In genomic region chr2:46001741-46002506, GRCh38 we compare ENCODE assay signal across 17 cellular contexts.
DNase-seq lines count a peak whose midpoint lies in the region; ATAC-seq and TF ChIP-seq lines count a peak whose summit lies in the region.
"Had no signal": no experiment of that assay in that cellular context is flagged by ENCODE, and none has a peak within 500 bp of the region (broad histone marks: within the 10 kb centered on the region; RNA-seq: fewer than 3 reads in every experiment).

No MANE protein-coding gene starts in this region.

- intact Hi-C loops in mucosa of descending colon (cut with DNase I, micrococcal nuclease) = no loop called here
- intact Hi-C loops in activated naive CD4-positive, alpha-beta T cell treated with anti-CD3 and anti-CD28 coated beads for 36 hours (cut with micrococcal nuclease) = no loop called here
- intact Hi-C loops in posterior vena cava (cut with DNase I) = loop anchor here in 1 of 2 donors (10.0 kb wide), 1 partner anchor 293 kb away; the partner anchor contains the start of gene EPAS1

- H3K4me3 ChIP-seq in SJSA1 = no peak overlapping the region
- no peak overlapping the region for H3K4me3 ChIP-seq in gastroesophageal sphincter
- no peak overlapping the region for H3K4me3 ChIP-seq in mucosa of descending colon
- H3K4me3 ChIP-seq: BLaER1 treated with 17β-estradiol and CSF1 and Interleukin-3, amounts not matched to agents 10 nM and 100 nM had no signal

- no peaks in the 10 kb centered on the region for H3K27me3 Mint-ChIP-seq in type B pancreatic cell
- no peaks in the 10 kb centered on the region for H3K27me3 Mint-ChIP-seq in activated naive CD4-positive, alpha-beta T cell treated with anti-CD3 and anti-CD28 coated beads for 36 hours (ENCODE audit: low read depth)
- H3K27me3 Mint-ChIP-seq: activated CD4-positive, alpha-beta T cell treated with anti-CD3 and anti-CD28 coated beads, Interleukin-2, amount 10 ng/mL, durations not matched to agents 7 days and 5 days; activated T-helper 17 cell treated with anti-CD3 and anti-CD28 coated beads, Interleukin-2, amount 50 U/mL, for 72 hours had no signal

- DNase-seq in SJSA1 (ENCODE audit: low read depth in 1 of 2, low spot score in 2 of 2) (peak; percentile 5 to 28), mucosa of descending colon (no peak), type B pancreatic cell (ENCODE audit: extremely low spot score, unreplicated experiment) (no peak), posterior vena cava (ENCODE audit: low spot score) (no peak), SKM-1 treated with dmso at 0.1 percent for 144 hours (lab: John Stamatoyannopoulos, UW; ENCODE audit: unreplicated experiment) (no peak)
- DNase-seq in activated naive CD4-positive, alpha-beta T cell treated with anti-CD3 and anti-CD28 coated beads for 36 hours = no peak
- DNase-seq: activated CD4-positive, alpha-beta T cell treated with anti-CD3 and anti-CD28 coated beads, Interleukin-2, amount 10 ng/mL, durations not matched to agents 7 days and 5 days; stimulated activated CD4-positive, alpha-beta T cell treated with anti-CD3 and anti-CD28 coated beads, Interleukin-15, amount 100 ng/mL, for 24 hours; stimulated activated CD8-positive, alpha-beta memory T cell treated with anti-CD3 and anti-CD28 coated beads, Interleukin-4, amount 100 ng/mL, for 48 hours had no signal

- TF ChIP-seq EP300 in gastroesophageal sphincter (IDR thresholded peaks at IDR 0.05) = no peak

- WGBS in gastroesophageal sphincter (ENCODE audit: low coverage in 1 of 2), 2 donors = 43 to 50% methylated on average over 7 to 8 of the region's 8 CpGs

- H3K36me3 Mint-ChIP-seq in type B pancreatic cell = peaks cover 14% of the 10 kb centered on the region
- peaks cover 7% of the 10 kb centered on the region for H3K36me3 Mint-ChIP-seq in activated naive CD4-positive, alpha-beta T cell treated with anti-CD3 and anti-CD28 coated beads for 36 hours (ENCODE audit: low read depth)

- H3K4me1 ChIP-seq in SJSA1 (replicated peaks) (peaks cover 14% of the 10 kb centered on the region), gastroesophageal sphincter (peaks cover 2 to 28% (median 18%) of the 10 kb centered on the region in 3 donors), mucosa of descending colon (ENCODE audit: low read depth) (no peaks in the 10 kb centered on the region)

- peaks cover 8% of the 10 kb centered on the region for H3K4me1 Mint-ChIP-seq in type B pancreatic cell (ENCODE audit: unreplicated experiment)
- no peaks in the 10 kb centered on the region for H3K4me1 Mint-ChIP-seq in activated naive CD4-positive, alpha-beta T cell treated with anti-CD3 and anti-CD28 coated beads for 36 hours (ENCODE audit: low read depth)
- H3K4me1 Mint-ChIP-seq: activated CD4-positive, alpha-beta T cell treated with anti-CD3 and anti-CD28 coated beads, Interleukin-2, amount 10 ng/mL, durations not matched to agents 7 days and 5 days; activated T-helper 17 cell treated with anti-CD3 and anti-CD28 coated beads, Interleukin-2, amount 50 U/mL, for 72 hours had no signal

- no peak for TF ChIP-seq CTCF in gastroesophageal sphincter (IDR thresholded peaks at IDR 0.05)
- TF ChIP-seq CTCF in mucosa of descending colon (IDR thresholded peaks at IDR 0.05) = no peak
- TF ChIP-seq CTCF in type B pancreatic cell (conservative IDR thresholded peaks at IDR 0.05) = no peak

- H3K27ac ChIP-seq in SJSA1 (peak overlapping the region; percentile 22; the same call in 1 of the 2 replicates), gastroesophageal sphincter (peak overlapping the region; percentile 45 to 69 (median 64))
- H3K27ac ChIP-seq: BLaER1 treated with 17β-estradiol and CSF1 and Interleukin-3, amounts not matched to agents 10 nM and 100 nM; epithelial cell of prostate had no signal

- peaks cover 10% of the 10 kb centered on the region for H3K9me3 Mint-ChIP-seq in type B pancreatic cell
- no peaks in the 10 kb centered on the region for H3K9me3 Mint-ChIP-seq in activated naive CD4-positive, alpha-beta T cell treated with anti-CD3 and anti-CD28 coated beads for 36 hours
- H3K9me3 Mint-ChIP-seq: activated CD4-positive, alpha-beta T cell treated with anti-CD3 and anti-CD28 coated beads, Interleukin-2, amount 10 ng/mL, durations not matched to agents 7 days and 5 days; activated T-helper 17 cell treated with anti-CD3 and anti-CD28 coated beads, Interleukin-2, amount 50 U/mL, for 72 hours; natural killer cell treated with Interleukin-12 subunit alpha and Interleukin-12 subunit beta and Interleukin-15 and Interleukin-18, amount 100 ng/mL, for 72 hours; T-helper 1 cell treated with Interleukin-12 subunit alpha and Interleukin-12 subunit beta and Interleukin-4 antibody, amounts not matched to agents 30 μg/mL and 1 μg/mL, for 36 hours had no signal

- H3K27me3 ChIP-seq in SJSA1 (replicated peaks) (no peaks in the 10 kb centered on the region), gastroesophageal sphincter (no peaks in the 10 kb centered on the region)
- H3K27me3 ChIP-seq: BLaER1 treated with 17β-estradiol and CSF1 and Interleukin-3, amounts not matched to agents 10 nM and 100 nM had no signal

- TF ChIP-seq POLR2A in gastroesophageal sphincter (IDR thresholded peaks at IDR 0.05) = no peak

- no peaks in the 10 kb centered on the region for H3K9me3 ChIP-seq in SJSA1 (replicated peaks)
- H3K9me3 ChIP-seq in gastroesophageal sphincter = no peaks in the 10 kb centered on the region
- no peaks in the 10 kb centered on the region for H3K9me3 ChIP-seq in mucosa of descending colon
- H3K9me3 ChIP-seq: BLaER1 treated with 17β-estradiol and CSF1 and Interleukin-3, amounts not matched to agents 10 nM and 100 nM had no signal

- H3K27ac Mint-ChIP-seq in type B pancreatic cell = peak overlapping the region; percentile 79
- no peak overlapping the region for H3K27ac Mint-ChIP-seq in activated naive CD4-positive, alpha-beta T cell treated with anti-CD3 and anti-CD28 coated beads for 36 hours
- H3K27ac Mint-ChIP-seq: activated CD4-positive, alpha-beta T cell treated with anti-CD3 and anti-CD28 coated beads, Interleukin-2, amount 10 ng/mL, durations not matched to agents 7 days and 5 days; activated T-helper 17 cell treated with anti-CD3 and anti-CD28 coated beads, Interleukin-2, amount 50 U/mL, for 72 hours; natural killer cell treated with Interleukin-12 subunit alpha and Interleukin-12 subunit beta and Interleukin-15 and Interleukin-18, amount 100 ng/mL, for 72 hours; T-helper 1 cell treated with Interleukin-12 subunit alpha and Interleukin-12 subunit beta and Interleukin-4 antibody, amounts not matched to agents 30 μg/mL and 1 μg/mL, for 36 hours had no signal

- peak overlapping the region; percentile 54 for H3K4me3 Mint-ChIP-seq in type B pancreatic cell
- no peak overlapping the region for H3K4me3 Mint-ChIP-seq in activated naive CD4-positive, alpha-beta T cell treated with anti-CD3 and anti-CD28 coated beads for 36 hours
- H3K4me3 Mint-ChIP-seq: activated CD4-positive, alpha-beta T cell treated with anti-CD3 and anti-CD28 coated beads, Interleukin-2, amount 10 ng/mL, durations not matched to agents 7 days and 5 days; activated T-helper 17 cell treated with anti-CD3 and anti-CD28 coated beads, Interleukin-2, amount 50 U/mL, for 72 hours; natural killer cell treated with Interleukin-12 subunit alpha and Interleukin-12 subunit beta and Interleukin-15 and Interleukin-18, amount 100 ng/mL, for 72 hours; T-helper 1 cell treated with Interleukin-12 subunit alpha and Interleukin-12 subunit beta and Interleukin-4 antibody, amounts not matched to agents 30 μg/mL and 1 μg/mL, for 36 hours had no signal

- CTCF ChIA-PET in activated naive CD4-positive, alpha-beta T cell treated with anti-CD3 and anti-CD28 coated beads for 36 hours (lab: Charles Lee) = interaction anchor here (1.4 kb wide), 1 partner anchor 9 kb away, joined by 5 read pairs; no protein-coding TSS in a partner anchor

- H3K36me3 ChIP-seq in SJSA1 = no peaks in the 10 kb centered on the region
- H3K36me3 ChIP-seq in gastroesophageal sphincter = peaks cover 0 to 37% of the 10 kb centered on the region in 2 donors
- H3K36me3 ChIP-seq in mucosa of descending colon (ENCODE audit: low read depth) = no peaks in the 10 kb centered on the region

- peak; percentile 58 for ATAC-seq in gastroesophageal sphincter
- ATAC-seq in mucosa of descending colon = peak; percentile 50
- no peak for ATAC-seq in HG03139 (IDR thresholded peaks at IDR 0.05; ENCODE audit: unreplicated experiment)
- ATAC-seq: activated T-helper 17 cell treated with anti-CD3 and anti-CD28 coated beads, Interleukin-2, amount 50 U/mL, for 72 hours; HCT116; natural killer cell treated with Interleukin-12 subunit alpha and Interleukin-12 subunit beta and Interleukin-15 and Interleukin-18, amount 100 ng/mL, for 72 hours had no signal

Comparison
In these comparisons a context has a peak if more than half of its experiments do, and no peak if none do; other contexts are left out.
1. DNase-seq: peak in SJSA1 (2 of 2); none in mucosa of descending colon (0 of 3), type B pancreatic cell (single experiment), activated naive CD4-positive, alpha-beta T cell treated with anti-CD3 and anti-CD28 coated beads for 36 hours (single experiment), posterior vena cava (single experiment) and SKM-1 treated with dmso at 0.1 percent for 144 hours (single experiment).